In the genomic region with DNA sequence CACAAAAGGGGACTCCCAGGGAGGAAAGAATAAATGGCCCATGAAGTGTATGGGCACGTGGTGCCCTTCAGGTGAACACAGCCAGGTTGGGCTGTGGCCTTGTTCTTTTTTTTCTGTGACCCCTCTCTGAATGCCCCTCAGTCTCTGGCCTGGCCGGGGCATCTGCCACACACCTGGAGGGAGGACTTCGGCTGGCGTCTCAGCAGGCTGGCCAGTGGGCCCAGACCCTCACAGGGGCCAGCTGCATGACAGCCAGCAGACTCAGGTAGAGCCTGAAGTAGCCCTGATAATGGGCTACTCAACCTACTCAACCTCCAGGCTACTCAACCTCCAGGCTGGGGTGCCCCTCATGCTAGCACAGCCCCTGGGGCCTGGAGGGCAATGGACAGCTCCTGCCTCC, we compare ENCODE assay signal across 28 cellular contexts. TPM values are rescaled to one million over a fixed set of nuclear protein-coding genes. Genes with fewer than 3 reads are reported as not detected.
"Had no signal": no experiment of that assay in that cellular context is flagged by ENCODE, and none has a peak within 500 bp of the region (broad histone marks: within the 10 kb centered on the region; RNA-seq: fewer than 3 reads in every experiment).

No MANE protein-coding gene starts in this region.

- H3K4me3 ChIP-seq: neural progenitor cell, ovary, psoas muscle, right lobe of liver, sigmoid colon, stomach, testis, tibial artery, transverse colon, vagina had no signal

- H3K27ac Mint-ChIP-seq: naive thymus-derived CD4-positive, alpha-beta T cell; nephron; neural progenitor cell; progenitor cell of endocrine pancreas; stimulated activated effector memory CD8-positive, alpha-beta T cell treated with anti-CD3 and anti-CD28 coated beads, Interleukin-12 subunit alpha, Interleukin-12 subunit beta, amount 100 ng/mL, for 72 hours; stimulated activated naive B cell treated with anti-CD40 and anti-IgM and Interleukin-4, amounts not matched to agents 10 μg/mL and 1 μg/mL and 100 μg/mL, for 72 hours; stimulated activated naive CD8-positive, alpha-beta T cell treated with anti-CD3 and anti-CD28 coated beads, Interleukin-15, Interleukin-2, amounts not matched to agents 100 ng/mL and 50 ng/mL, for 24 hours had no signal

- DNase-seq: naive thymus-derived CD4-positive, alpha-beta T cell; occipital lobe; ovary; posterior cingulate gyrus; psoas muscle; sigmoid colon; small intestine; stimulated activated CD4-positive, alpha-beta T cell treated with anti-CD3 and anti-CD28 coated beads, Interleukin-15, amount 100 ng/mL, for 24 hours; stimulated activated CD4-positive, alpha-beta T cell treated with anti-CD3 and anti-CD28 coated beads, Interleukin-2, amount 100 ng/mL, for 24 hours; stimulated activated CD4-positive, alpha-beta T cell treated with anti-CD3 and anti-CD28 coated beads, Interleukin-2, amount 100 ng/mL, for 48 hours; stimulated activated CD4-positive, alpha-beta T cell treated with anti-CD3 and anti-CD28 coated beads, Interleukin-4, amount 100 ng/mL, for 24 hours; stimulated activated naive B cell treated with anti-CD40 and anti-IgM and Interleukin-4, amounts not matched to agents 10 μg/mL and 1 μg/mL and 100 μg/mL, for 72 hours; stimulated activated naive CD4-positive, alpha-beta T cell treated with Interleukin-2 at 50 U/mL for 16 hours; stomach; testis; tibial artery; transverse colon had no signal

- H3K9me3 ChIP-seq: ovary, right lobe of liver, sigmoid colon, testis, transverse colon, vagina had no signal

- H3K4me1 ChIP-seq: neural progenitor cell, parathyroid adenoma, right lobe of liver, stomach, testis, transverse colon, vagina had no signal

- H3K36me3 Mint-ChIP-seq: neural progenitor cell; stimulated activated effector memory CD8-positive, alpha-beta T cell treated with anti-CD3 and anti-CD28 coated beads, Interleukin-12 subunit alpha, Interleukin-12 subunit beta, amount 100 ng/mL, for 72 hours; type B pancreatic cell had no signal

- ATAC-seq: naive thymus-derived CD4-positive, alpha-beta T cell; psoas muscle; stimulated activated effector memory CD8-positive, alpha-beta T cell treated with anti-CD3 and anti-CD28 coated beads, Interleukin-12 subunit alpha, Interleukin-12 subunit beta, amount 100 ng/mL, for 72 hours; stimulated activated naive B cell treated with anti-CD40 and anti-IgM and Interleukin-4, amounts not matched to agents 10 μg/mL and 1 μg/mL and 100 μg/mL, for 72 hours had no signal

- H3K4me3 Mint-ChIP-seq: naive thymus-derived CD4-positive, alpha-beta T cell; nephron; neural progenitor cell; stimulated activated effector memory CD8-positive, alpha-beta T cell treated with anti-CD3 and anti-CD28 coated beads, Interleukin-12 subunit alpha, Interleukin-12 subunit beta, amount 100 ng/mL, for 72 hours; stimulated activated naive B cell treated with anti-CD40 and anti-IgM and Interleukin-4, amounts not matched to agents 10 μg/mL and 1 μg/mL and 100 μg/mL, for 72 hours; stimulated activated naive CD8-positive, alpha-beta T cell treated with anti-CD3 and anti-CD28 coated beads, Interleukin-15, Interleukin-2, amounts not matched to agents 100 ng/mL and 50 ng/mL, for 24 hours; type B pancreatic cell had no signal

- H3K4me1 Mint-ChIP-seq: naive thymus-derived CD4-positive, alpha-beta T cell; neural progenitor cell; stimulated activated effector memory CD8-positive, alpha-beta T cell treated with anti-CD3 and anti-CD28 coated beads, Interleukin-12 subunit alpha, Interleukin-12 subunit beta, amount 100 ng/mL, for 72 hours had no signal

- H3K27me3 ChIP-seq: ovary, right lobe of liver, sigmoid colon, stomach, testis, tibial artery, vagina had no signal

- H3K36me3 ChIP-seq: neural progenitor cell, ovary, right lobe of liver, sigmoid colon, stomach, tibial artery, transverse colon, vagina had no signal

- H3K27ac ChIP-seq: neural progenitor cell, ovary, parathyroid adenoma, psoas muscle, right lobe of liver, sigmoid colon, stomach, testis, tibial artery, transverse colon, vagina had no signal

RNA-seq across cellular contexts. Expression of gene CAMK2B, which starts 9.8 kb away (rescaled TPM):
- total RNA-seq: osteoblast, ureter had no signal
